Comparison of ENCODE assay signal across 25 cellular contexts in the genomic region with DNA sequence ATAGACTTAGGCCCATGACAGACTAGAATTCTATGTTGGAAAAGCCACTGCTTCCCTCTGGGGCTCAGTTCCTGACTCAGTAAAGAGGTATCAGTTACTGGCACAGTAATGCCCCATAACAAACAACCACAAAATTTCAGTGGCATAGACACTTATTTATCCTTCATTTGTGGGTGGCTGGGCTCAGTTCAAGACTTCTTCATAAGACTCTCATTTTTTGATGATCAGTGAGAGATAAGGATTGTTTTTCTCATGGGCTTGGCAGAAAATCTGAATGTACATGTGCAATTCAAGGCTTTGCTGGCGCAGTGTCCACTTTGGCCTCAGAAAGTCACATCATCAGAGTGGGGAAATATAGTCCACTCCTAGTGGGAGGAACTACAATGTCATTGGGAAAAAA.
"Had no signal": no experiment of that assay in that cellular context is flagged by ENCODE, and none has a peak within 500 bp of the region (broad histone marks: within the 10 kb centered on the region; RNA-seq: fewer than 3 reads in every experiment).

No MANE protein-coding gene starts in this region.

- H3K4me3 ChIP-seq: cardiac muscle cell, esophagus squamous epithelium, lower lobe of right lung, psoas muscle, right atrium auricular region, stomach, transverse colon, uterus had no signal

- H3K4me1 ChIP-seq: esophagus squamous epithelium, foreskin keratinocyte, lower lobe of right lung, right atrium auricular region, uterus had no signal

- H3K36me3 ChIP-seq: cardiac muscle cell, esophagus squamous epithelium, lower lobe of right lung, right atrium auricular region, stomach, transverse colon, uterus had no signal

- H3K9me3 ChIP-seq: esophagus squamous epithelium, lower lobe of right lung, psoas muscle, right atrium auricular region, stomach, transverse colon, uterus had no signal

- H3K27ac ChIP-seq: cardiac muscle cell, esophagus squamous epithelium, foreskin keratinocyte, lower lobe of right lung, psoas muscle, right atrium auricular region, stomach, transverse colon, uterus had no signal

- DNase-seq: activated B cell treated with CpG ODN at 0.5 μM for 24 hours; activated CD4-positive, alpha-beta T cell treated with anti-CD3 and anti-CD28 coated beads for 36 hours; activated CD4-positive, alpha-beta T cell treated with anti-CD3 and anti-CD28 coated beads, Interleukin-2, amount 50 U/mL, for 4 hours; activated CD8-positive, alpha-beta memory T cell treated with anti-CD3 and anti-CD28 coated beads for 24 hours; activated CD8-positive, alpha-beta memory T cell treated with anti-CD3 and anti-CD28 coated beads, Interleukin-2, amount 50 U/mL, for 4 hours; activated T-cell treated with anti-CD3 and anti-CD28 coated beads, Interleukin-2, amount 50 U/mL, for 24 hours; amniotic stem cell; cortex of kidney; endodermal cell; esophagus squamous epithelium; foreskin keratinocyte; kidney; lower lobe of right lung; naive thymus-derived CD8-positive, alpha-beta T cell; psoas muscle; stimulated activated CD4-positive, alpha-beta T cell treated with anti-CD3 and anti-CD28 coated beads, Interleukin-1b, Interleukin-23, amount 100 ng/mL, for 48 hours; stomach; T1000; transverse colon; uterus had no signal

- ATAC-seq: activated CD4-positive, alpha-beta T cell treated with anti-CD3 and anti-CD28 coated beads for 36 hours; activated naive CD4-positive, alpha-beta T cell treated with anti-CD3 and anti-CD28 coated beads, Interleukin-2, amount 50 U/mL, for 72 hours; activated T-helper 17 cell treated with anti-CD3 and anti-CD28 coated beads, Interleukin-2, amount 50 U/mL, for 72 hours; foreskin keratinocyte; left lobe of liver; lower lobe of right lung; naive thymus-derived CD8-positive, alpha-beta T cell; psoas muscle had no signal

- H3K27me3 ChIP-seq: cardiac muscle cell, esophagus squamous epithelium, foreskin keratinocyte, right atrium auricular region, stomach, transverse colon, uterus had no signal
